27 cellular contexts compared by ENCODE assay signal in genomic region chr2:162566666-162567065, GRCh38.
"Had no signal": no experiment of that assay in that cellular context is flagged by ENCODE, and none has a peak within 500 bp of the region (broad histone marks: within the 10 kb centered on the region; RNA-seq: fewer than 3 reads in every experiment).

No MANE protein-coding gene starts in this region.

- H3K27me3 ChIP-seq: stomach, suprapubic skin, testis, thyroid gland, tibial artery, tibial nerve, transverse colon, upper lobe of left lung, upper lobe of right lung, uterus, vagina had no signal

- H3K27ac ChIP-seq: stomach, suprapubic skin, testis, thoracic aorta, thyroid gland, tibial artery, tibial nerve, transverse colon, upper lobe of left lung, upper lobe of right lung, uterus, vagina had no signal

- FAIRE-seq: urothelium cell line had no signal

- H3K4me3 ChIP-seq: stomach, suprapubic skin, testis, thoracic aorta, thyroid gland, tibial artery, tibial nerve, transverse colon, upper lobe of left lung, upper lobe of right lung, uterus, vagina had no signal

- DNase-seq: stimulated activated CD4-positive, alpha-beta T cell treated with anti-CD3 and anti-CD28 coated beads, Interleukin-2, amount 100 ng/mL, for 48 hours; stimulated activated CD4-positive, alpha-beta T cell treated with anti-CD3 and anti-CD28 coated beads, Interleukin-4, amount 100 ng/mL, for 1 hour; stimulated activated CD4-positive, alpha-beta T cell treated with anti-CD3 and anti-CD28 coated beads, Interleukin-4, amount 100 ng/mL, for 24 hours; stimulated activated CD4-positive, alpha-beta T cell treated with anti-CD3 and anti-CD28 coated beads, Interleukin-4, amount 100 ng/mL, for 4 hours; stimulated activated CD8-positive, alpha-beta memory T cell treated with anti-CD3 and anti-CD28 coated beads, Interleukin-4, amount 100 ng/mL, for 48 hours; stimulated activated naive B cell treated with anti-CD40 and anti-IgM and Interleukin-4, amounts not matched to agents 10 μg/mL and 1 μg/mL and 100 μg/mL, for 72 hours; stimulated activated naive CD4-positive, alpha-beta T cell; stimulated activated naive CD4-positive, alpha-beta T cell treated with Interleukin-2 at 50 U/mL for 16 hours; stimulated activated naive CD8-positive, alpha-beta T cell treated with anti-CD3 and anti-CD28 coated beads, Interleukin-15, amount 100 ng/mL, for 72 hours; stimulated activated naive CD8-positive, alpha-beta T cell treated with anti-CD3 and anti-CD28 coated beads, Interleukin-15, Interleukin-2, amounts not matched to agents 100 U/mL and 50 U/mL, for 24 hours; stomach; substantia nigra; testis; thyroid gland; tibial artery; transverse colon; trophoblast cell; upper lobe of left lung; upper lobe of right lung; uterus had no signal

- H3K4me1 ChIP-seq: stomach, suprapubic skin, testis, thyroid gland, tibial artery, tibial nerve, transverse colon, upper lobe of left lung, upper lobe of right lung, uterus, vagina had no signal

- H3K9me3 ChIP-seq: stomach, suprapubic skin, testis, thoracic aorta, thyroid gland, tibial artery, tibial nerve, transverse colon, upper lobe of left lung, upper lobe of right lung, uterus, vagina had no signal

- H3K36me3 ChIP-seq: stomach, suprapubic skin, thoracic aorta, thyroid gland, tibial artery, tibial nerve, transverse colon, upper lobe of left lung, upper lobe of right lung, uterus, vagina had no signal

- ATAC-seq: stimulated activated effector memory CD8-positive, alpha-beta T cell treated with anti-CD3 and anti-CD28 coated beads, Interleukin-12 subunit alpha, Interleukin-12 subunit beta, amount 100 ng/mL, for 72 hours; stimulated activated memory B cell treated with anti-CD40 and anti-IgM and Interleukin-4, amounts not matched to agents 10 μg/mL and 1 μg/mL and 100 μg/mL, for 72 hours; stimulated activated naive B cell treated with anti-CD40 and anti-IgM and Interleukin-4, amounts not matched to agents 10 μg/mL and 1 μg/mL and 100 μg/mL, for 72 hours; stimulated activated naive CD8-positive, alpha-beta T cell treated with anti-CD3 and anti-CD28 coated beads, Interleukin-15, amount 100 ng/mL, for 72 hours; stimulated activated naive CD8-positive, alpha-beta T cell treated with anti-CD3 and anti-CD28 coated beads, Interleukin-15, Interleukin-2, amounts not matched to agents 100 U/mL and 50 U/mL, for 24 hours; upper lobe of right lung had no signal
